In genomic region chrX:2629316-2630168, GRCh38 we compare ENCODE assay signal across 7 cellular contexts.
DNase-seq lines count a peak whose midpoint lies in the region; ATAC-seq and TF ChIP-seq lines count a peak whose summit lies in the region.

No MANE protein-coding gene starts in this region.

- DNase-seq in LNCaP clone FGC (ENCODE audit: low read depth) (peak; percentile 76), MV-4-11 (lab: John Stamatoyannopoulos, UW) (no peak), foreskin keratinocyte (no peak), Ammon's horn (ENCODE audit: low spot score) (no peak)
- DNase-seq in activated naive CD8-positive, alpha-beta T cell treated with anti-CD3 and anti-CD28 coated beads, Interleukin-2, amount 50 U/mL, for 24 hours = no peak

- H3K9me2 ChIP-seq in DOHH2 (replicated peaks; ENCODE audit: control insufficient read depth, low read length) (0 out of 2 replicates have a peak, but pooled peaks cover 3% of the 10 kb centered on the region), neural cell (ENCODE audit: insufficient read depth, low read length) (no peaks in the 10 kb centered on the region)

- no peak overlapping the region for H2AFZ ChIP-seq in neural cell (ENCODE audit: low read depth, low read length)

- H3K36me3 ChIP-seq in DOHH2 (ENCODE audit: control insufficient read depth, low read length) (peaks cover 70% of the 10 kb centered on the region), neural cell (ENCODE audit: insufficient read depth, low read length) (no peaks in the 10 kb centered on the region)

- H4K20me1 ChIP-seq in DOHH2 (ENCODE audit: control insufficient read depth, insufficient read depth, low read depth, low read length) (no peaks in the 10 kb centered on the region), neural cell (ENCODE audit: insufficient read depth) (no peaks in the 10 kb centered on the region)

- H3K4me1 ChIP-seq in DOHH2 (ENCODE audit: control insufficient read depth, low read length) = peaks cover 53% of the 10 kb centered on the region
- H3K4me1 ChIP-seq in foreskin keratinocyte = no peaks in the 10 kb centered on the region

- H3K4me3 Mint-ChIP-seq in activated naive CD8-positive, alpha-beta T cell treated with anti-CD3 and anti-CD28 coated beads, Interleukin-2, amount 50 U/mL, for 24 hours = peak overlapping the region; percentile 65

- TF ChIP-seq EP300 in neural cell (conservative IDR thresholded peaks at IDR 0.05; ENCODE audit: poor library complexity, severe bottlenecking) = no peak

- H3K9ac ChIP-seq in neural cell (ENCODE audit: low read length) = no peak overlapping the region

- no peak for TF ChIP-seq RAD21 in neural cell (conservative IDR thresholded peaks at IDR 0.05)

- H3F3A ChIP-seq in DOHH2 (ENCODE audit: control insufficient read depth, insufficient read depth) = peaks cover 40% of the 10 kb centered on the region
- H3F3A ChIP-seq in neural cell (ENCODE audit: insufficient read depth, low read length, poor library complexity, severe bottlenecking) = no peaks in the 10 kb centered on the region

- H3K79me2 ChIP-seq in DOHH2 (ENCODE audit: control insufficient read depth, low read length) (peaks cover 8% of the 10 kb centered on the region; the same call in 1 of the 2 replicates), neural cell (replicated peaks; ENCODE audit: insufficient read depth, low read length) (no peaks in the 10 kb centered on the region)

- ATAC-seq in activated naive CD8-positive, alpha-beta T cell treated with anti-CD3 and anti-CD28 coated beads, Interleukin-2, amount 50 U/mL, for 24 hours = peak; percentile 9
- ATAC-seq in foreskin keratinocyte = no peak

- H3K4me3 ChIP-seq in DOHH2 (ENCODE audit: low read length) = peak overlapping the region; percentile 70
- H3K4me3 ChIP-seq in LNCaP clone FGC (ENCODE audit: low read depth, low read length) = no peak overlapping the region
- H3K4me3 ChIP-seq in neural cell (ENCODE audit: low read length) = peak overlapping the region; percentile 20

- H3K27me3 ChIP-seq in DOHH2 (ENCODE audit: control insufficient read depth, low read length) (no peaks in the 10 kb centered on the region), neural cell (ENCODE audit: insufficient read depth, low read depth, low read length) (no peaks in the 10 kb centered on the region), foreskin keratinocyte (no peaks in the 10 kb centered on the region)

- H3K4me1 Mint-ChIP-seq in activated naive CD8-positive, alpha-beta T cell treated with anti-CD3 and anti-CD28 coated beads, Interleukin-2, amount 50 U/mL, for 24 hours = peaks cover 48% of the 10 kb centered on the region

- H3K27me3 Mint-ChIP-seq in activated naive CD8-positive, alpha-beta T cell treated with anti-CD3 and anti-CD28 coated beads, Interleukin-2, amount 50 U/mL, for 24 hours = no peaks in the 10 kb centered on the region

- H3K9me3 ChIP-seq in DOHH2 (ENCODE audit: control insufficient read depth, insufficient read depth, low read length) (peaks cover 38% of the 10 kb centered on the region), neural cell (ENCODE audit: low read length) (no peaks in the 10 kb centered on the region)

- peak overlapping the region; percentile 93 for H3K27ac Mint-ChIP-seq in activated naive CD8-positive, alpha-beta T cell treated with anti-CD3 and anti-CD28 coated beads, Interleukin-2, amount 50 U/mL, for 24 hours

- TF ChIP-seq CTCF in DOHH2 (IDR thresholded peaks at IDR 0.05; ENCODE audit: low read depth, low read length, poor library complexity, severe bottlenecking) (no peak), LNCaP clone FGC (IDR thresholded peaks at IDR 0.05; ENCODE audit: control insufficient read depth, extremely low read depth, insufficient read depth) (no peak), neural cell (IDR thresholded peaks at IDR 0.05; ENCODE audit: poor library complexity, severe bottlenecking) (no peak), foreskin keratinocyte (conservative IDR thresholded peaks at IDR 0.05) (no peak)

- H3K4me2 ChIP-seq in DOHH2 (ENCODE audit: low read length) (peak overlapping the region; percentile 78), neural cell (ENCODE audit: low read length) (no peak overlapping the region)

- peaks cover 44% of the 10 kb centered on the region for H3K9me3 Mint-ChIP-seq in activated naive CD8-positive, alpha-beta T cell treated with anti-CD3 and anti-CD28 coated beads, Interleukin-2, amount 50 U/mL, for 24 hours

- H3K27ac ChIP-seq in DOHH2 (ENCODE audit: low read depth, low read length) = peak overlapping the region; percentile 94
- peak overlapping the region; percentile 44 for H3K27ac ChIP-seq in neural cell (ENCODE audit: low read length)
- H3K27ac ChIP-seq in foreskin keratinocyte = no peak overlapping the region

- peaks cover 83% of the 10 kb centered on the region for H3K36me3 Mint-ChIP-seq in activated naive CD8-positive, alpha-beta T cell treated with anti-CD3 and anti-CD28 coated beads, Interleukin-2, amount 50 U/mL, for 24 hours (ENCODE audit: low read depth)

TF ChIP-seq in neural cell, 6 proteins besides CTCF, POLR2A, EP300 and RAD21:
- TF ChIP-seq POLR2AphosphoS5 (IDR thresholded peaks at IDR 0.05) = peak; percentile 23
- TF ChIP-seq EZH2 (IDR thresholded peaks at IDR 0.05; ENCODE audit: borderline replicate concordance, insufficient read depth, low read length, poor library complexity, severe bottlenecking) = no peak
